8 cellular contexts compared by ENCODE assay signal in the genomic region with DNA sequence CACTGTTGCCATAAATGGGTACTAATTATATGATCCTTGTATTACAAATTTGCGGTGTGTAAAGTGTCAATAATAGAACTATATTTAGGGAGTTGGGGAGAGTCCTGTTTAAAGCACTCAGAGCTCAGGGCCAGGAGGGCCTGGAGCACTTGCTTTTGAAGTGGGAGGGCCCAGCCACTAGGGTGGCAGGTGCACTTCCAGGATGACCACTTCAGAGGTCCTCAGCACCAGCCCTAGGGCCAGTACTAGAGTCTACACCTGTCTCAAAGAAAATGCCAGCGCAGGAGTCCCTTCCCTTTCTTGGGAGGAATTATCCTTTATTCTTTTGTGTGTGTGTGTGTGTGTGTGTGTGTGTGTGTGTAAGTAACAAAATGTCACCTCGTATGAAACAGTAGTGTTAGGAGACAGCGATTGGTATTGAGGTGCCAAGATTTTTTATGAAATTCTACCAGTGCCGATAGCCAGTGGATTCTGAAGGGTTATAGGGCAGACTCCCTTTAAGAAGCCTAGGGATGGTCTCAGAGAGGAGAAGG. TPM values are rescaled to one million over a fixed set of nuclear protein-coding genes. Genes with fewer than 3 reads are reported as not detected.
A peak's percentile ranks its signal among the peaks of the same experiment; 100 is the strongest.
DNase-seq lines count a peak whose midpoint lies in the region; ATAC-seq and TF ChIP-seq lines count a peak whose summit lies in the region.

No MANE protein-coding gene starts in this region.

- no peaks in the 10 kb centered on the region for H3K36me3 ChIP-seq in CD4-positive, CD25-positive, alpha-beta regulatory T cell (ENCODE audit: control insufficient read depth, insufficient read depth, low read length)
- H3K36me3 ChIP-seq in neural cell (ENCODE audit: insufficient read depth, low read length), result no peaks in the 10 kb centered on the region

- H3K4me3 Mint-ChIP-seq in CD4-positive, CD25-positive, alpha-beta regulatory T cell, result peak overlapping the region; percentile 44 to 78 (median 71)
- H3K4me3 Mint-ChIP-seq in central memory CD8-positive, alpha-beta T cell, result peak overlapping the region; percentile 75

- H3K4me1 Mint-ChIP-seq in CD4-positive, CD25-positive, alpha-beta regulatory T cell, result peaks cover 8 to 39% (median 23%) of the 10 kb centered on the region in 4 donors
- H3K4me1 Mint-ChIP-seq in central memory CD8-positive, alpha-beta T cell, result peaks cover 29% of the 10 kb centered on the region

- H3F3A ChIP-seq in neural cell (ENCODE audit: insufficient read depth, low read length, poor library complexity, severe bottlenecking), result no peaks in the 10 kb centered on the region

- no peak for TF ChIP-seq RAD21 in neural cell (conservative IDR thresholded peaks at IDR 0.05)

- no peak for ATAC-seq in CD4-positive, CD25-positive, alpha-beta regulatory T cell (ENCODE audit: low read depth in 2 of 2)
- ATAC-seq in central memory CD8-positive, alpha-beta T cell (replicated peaks; ENCODE audit: extremely low read depth, poor library complexity, severe bottlenecking), result no peak
- ATAC-seq in GM21390 (IDR thresholded peaks at IDR 0.05; ENCODE audit: unreplicated experiment) (no peak), GM21737 (IDR thresholded peaks at IDR 0.05; ENCODE audit: unreplicated experiment) (no peak), HG02981 (IDR thresholded peaks at IDR 0.05; ENCODE audit: unreplicated experiment) (no peak)

- H3K9me2 ChIP-seq in neural cell (ENCODE audit: insufficient read depth, low read length), result no peaks in the 10 kb centered on the region

- H2AFZ ChIP-seq in neural cell (ENCODE audit: low read depth, low read length), result no peak overlapping the region

- H3K9me3 Mint-ChIP-seq in CD4-positive, CD25-positive, alpha-beta regulatory T cell, result no peaks in the 10 kb centered on the region
- no peaks in the 10 kb centered on the region for H3K9me3 Mint-ChIP-seq in central memory CD8-positive, alpha-beta T cell

- H3K27ac Mint-ChIP-seq in CD4-positive, CD25-positive, alpha-beta regulatory T cell, result peak overlapping the region; percentile 33 to 79 (median 76)
- H3K27ac Mint-ChIP-seq in central memory CD8-positive, alpha-beta T cell (ENCODE audit: low read depth), result peak overlapping the region; percentile 85

- H3K9me3 ChIP-seq in CD4-positive, CD25-positive, alpha-beta regulatory T cell (ENCODE audit: control insufficient read depth in 2 of 2, low read length in 2 of 2), result no peaks in the 10 kb centered on the region
- H3K9me3 ChIP-seq in neural cell (ENCODE audit: low read length), result no peaks in the 10 kb centered on the region

- DNase-seq in CD4-positive, CD25-positive, alpha-beta regulatory T cell, result no peak
- DNase-seq in NB4 (ENCODE audit: low read depth), result no peak
- DNase-seq in central memory CD8-positive, alpha-beta T cell (ENCODE audit: low spot score in 2 of 2), result no peak
- no peak for DNase-seq in NCI-H2227 (lab: John Stamatoyannopoulos, UW; ENCODE audit: unreplicated experiment)

- H4K20me1 ChIP-seq in neural cell (ENCODE audit: insufficient read depth), result no peaks in the 10 kb centered on the region

- TF ChIP-seq CTCF in NB4 (IDR thresholded peaks at IDR 0.05; ENCODE audit: low read depth, low read length) (no peak), neural cell (IDR thresholded peaks at IDR 0.05; ENCODE audit: poor library complexity, severe bottlenecking) (no peak)

- no peaks in the 10 kb centered on the region for H3K27me3 Mint-ChIP-seq in CD4-positive, CD25-positive, alpha-beta regulatory T cell
- no peaks in the 10 kb centered on the region for H3K27me3 Mint-ChIP-seq in central memory CD8-positive, alpha-beta T cell

- H3K9ac ChIP-seq in neural cell (ENCODE audit: low read length), result peak overlapping the region; percentile 21

- no peak overlapping the region for H3K4me2 ChIP-seq in neural cell (ENCODE audit: low read length)

- peak overlapping the region; percentile 79 for H3K27ac ChIP-seq in CD4-positive, CD25-positive, alpha-beta regulatory T cell (ENCODE audit: insufficient read depth, low read length, poor library complexity, severe bottlenecking)
- H3K27ac ChIP-seq in neural cell (ENCODE audit: low read length), result peak overlapping the region; percentile 24

- no peak for TF ChIP-seq POLR2A in NB4 (IDR thresholded peaks at IDR 0.05; ENCODE audit: extremely low read depth, insufficient read length)

- peak overlapping the region; percentile 62 for H3K4me3 ChIP-seq in CD4-positive, CD25-positive, alpha-beta regulatory T cell (ENCODE audit: low read depth, low read length)
- H3K4me3 ChIP-seq in NB4 (ENCODE audit: low read depth, low read length) (peak overlapping the region; percentile 22), neural cell (ENCODE audit: low read length) (peak overlapping the region; percentile 59)

- H3K79me2 ChIP-seq in neural cell (replicated peaks; ENCODE audit: insufficient read depth, low read length), result peaks cover 3% of the 10 kb centered on the region

- H3K27me3 ChIP-seq in CD4-positive, CD25-positive, alpha-beta regulatory T cell (ENCODE audit: control insufficient read depth, insufficient read depth, low read length), result no peaks in the 10 kb centered on the region
- no peaks in the 10 kb centered on the region for H3K27me3 ChIP-seq in neural cell (ENCODE audit: insufficient read depth, low read depth, low read length)

- no peaks in the 10 kb centered on the region for H3K36me3 Mint-ChIP-seq in CD4-positive, CD25-positive, alpha-beta regulatory T cell
- no peaks in the 10 kb centered on the region for H3K36me3 Mint-ChIP-seq in central memory CD8-positive, alpha-beta T cell (ENCODE audit: insufficient read depth)

- no peak for TF ChIP-seq EP300 in neural cell (conservative IDR thresholded peaks at IDR 0.05; ENCODE audit: poor library complexity, severe bottlenecking)

- peaks cover 27% of the 10 kb centered on the region for H3K4me1 ChIP-seq in CD4-positive, CD25-positive, alpha-beta regulatory T cell (ENCODE audit: control insufficient read depth, insufficient read depth, low read length, poor library complexity, severe bottlenecking)

TF ChIP-seq in neural cell, 6 proteins besides CTCF, POLR2A, EP300 and RAD21:
- TF ChIP-seq MXI1 (conservative IDR thresholded peaks at IDR 0.05; ENCODE audit: poor library complexity, severe bottlenecking) (no peak), TAF1 (IDR thresholded peaks at IDR 0.05; ENCODE audit: low read depth) (no peak), EZH2 (IDR thresholded peaks at IDR 0.05; ENCODE audit: borderline replicate concordance, insufficient read depth, low read length, poor library complexity, severe bottlenecking) (no peak), POLR2AphosphoS5 (IDR thresholded peaks at IDR 0.05) (no peak), SMC3 (conservative IDR thresholded peaks at IDR 0.05; ENCODE audit: poor library complexity) (no peak)
- TF ChIP-seq, protein P1, sequence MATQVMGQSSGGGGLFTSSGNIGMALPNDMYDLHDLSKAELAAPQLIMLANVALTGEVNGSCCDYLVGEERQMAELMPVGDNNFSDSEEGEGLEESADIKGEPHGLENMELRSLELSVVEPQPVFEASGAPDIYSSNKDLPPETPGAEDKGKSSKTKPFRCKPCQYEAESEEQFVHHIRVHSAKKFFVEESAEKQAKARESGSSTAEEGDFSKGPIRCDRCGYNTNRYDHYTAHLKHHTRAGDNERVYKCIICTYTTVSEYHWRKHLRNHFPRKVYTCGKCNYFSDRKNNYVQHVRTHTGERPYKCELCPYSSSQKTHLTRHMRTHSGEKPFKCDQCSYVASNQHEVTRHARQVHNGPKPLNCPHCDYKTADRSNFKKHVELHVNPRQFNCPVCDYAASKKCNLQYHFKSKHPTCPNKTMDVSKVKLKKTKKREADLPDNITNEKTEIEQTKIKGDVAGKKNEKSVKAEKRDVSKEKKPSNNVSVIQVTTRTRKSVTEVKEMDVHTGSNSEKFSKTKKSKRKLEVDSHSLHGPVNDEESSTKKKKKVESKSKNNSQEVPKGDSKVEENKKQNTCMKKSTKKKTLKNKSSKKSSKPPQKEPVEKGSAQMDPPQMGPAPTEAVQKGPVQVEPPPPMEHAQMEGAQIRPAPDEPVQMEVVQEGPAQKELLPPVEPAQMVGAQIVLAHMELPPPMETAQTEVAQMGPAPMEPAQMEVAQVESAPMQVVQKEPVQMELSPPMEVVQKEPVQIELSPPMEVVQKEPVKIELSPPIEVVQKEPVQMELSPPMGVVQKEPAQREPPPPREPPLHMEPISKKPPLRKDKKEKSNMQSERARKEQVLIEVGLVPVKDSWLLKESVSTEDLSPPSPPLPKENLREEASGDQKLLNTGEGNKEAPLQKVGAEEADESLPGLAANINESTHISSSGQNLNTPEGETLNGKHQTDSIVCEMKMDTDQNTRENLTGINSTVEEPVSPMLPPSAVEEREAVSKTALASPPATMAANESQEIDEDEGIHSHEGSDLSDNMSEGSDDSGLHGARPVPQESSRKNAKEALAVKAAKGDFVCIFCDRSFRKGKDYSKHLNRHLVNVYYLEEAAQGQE (IDR thresholded peaks at IDR 0.05; ENCODE audit: borderline replicate concordance), result no peak

RNA-seq across cellular contexts. Expression of a gene that starts 31.9 kb away (rescaled TPM):
- total RNA-seq in CD4-positive, CD25-positive, alpha-beta regulatory T cell, result 193 TPM
- 10 to 100 TPM; 16.8 to 22.6 (median 20.2) TPM for polyA plus RNA-seq in CD4-positive, CD25-positive, alpha-beta regulatory T cell
- 21.6 and 23.9 TPM in 2 replicates for polyA plus RNA-seq in neural cell
- 72.5 and 81.3 TPM in 2 replicates for polyA minus RNA-seq in neural cell
